In the genomic region with DNA sequence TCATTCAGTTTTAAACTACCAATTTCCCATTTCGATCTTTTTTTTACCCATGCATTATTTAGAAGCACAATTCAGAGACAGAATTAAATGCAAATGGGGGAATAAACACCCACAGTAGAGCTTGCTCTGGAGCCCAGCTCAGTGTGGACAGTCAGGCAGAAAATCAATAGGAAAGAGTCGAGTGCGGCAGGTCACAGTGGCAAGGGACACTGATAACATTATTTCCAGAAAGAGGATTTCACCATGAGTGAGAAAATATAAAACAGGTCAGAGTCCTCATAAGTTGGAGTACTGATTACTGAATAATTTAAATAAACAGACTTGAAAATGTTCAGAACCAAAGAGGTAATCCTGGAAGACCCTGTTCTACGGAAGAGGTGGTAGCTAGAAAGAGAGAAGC, we compare ENCODE assay signal across 11 cellular contexts.
"Had no signal": no experiment of that assay in that cellular context is flagged by ENCODE, and none has a peak within 500 bp of the region (broad histone marks: within the 10 kb centered on the region; RNA-seq: fewer than 3 reads in every experiment).

No MANE protein-coding gene starts in this region.

- DNase-seq: GM23248, GOT3, H7, H9, HCEC 1CT, HFFc6 had no signal

- H3K4me3 ChIP-seq: GM23248, GM23338, HAP-1 had no signal

- H3K36me3 ChIP-seq: HAP-1 had no signal

- FAIRE-seq: H1, H54 had no signal

- H3K4me1 ChIP-seq: HAP-1 had no signal

- ATAC-seq: GM23338, HCT116 had no signal

- H3K9ac ChIP-seq: GM23248 had no signal

- H3K9me3 ChIP-seq: HAP-1 had no signal

- H3K27ac ChIP-seq: GM23248 had no signal

- H2AFZ ChIP-seq: GM23248, GM23338 had no signal

- H3K4me2 ChIP-seq: GM23338 had no signal
